In the genomic region with DNA sequence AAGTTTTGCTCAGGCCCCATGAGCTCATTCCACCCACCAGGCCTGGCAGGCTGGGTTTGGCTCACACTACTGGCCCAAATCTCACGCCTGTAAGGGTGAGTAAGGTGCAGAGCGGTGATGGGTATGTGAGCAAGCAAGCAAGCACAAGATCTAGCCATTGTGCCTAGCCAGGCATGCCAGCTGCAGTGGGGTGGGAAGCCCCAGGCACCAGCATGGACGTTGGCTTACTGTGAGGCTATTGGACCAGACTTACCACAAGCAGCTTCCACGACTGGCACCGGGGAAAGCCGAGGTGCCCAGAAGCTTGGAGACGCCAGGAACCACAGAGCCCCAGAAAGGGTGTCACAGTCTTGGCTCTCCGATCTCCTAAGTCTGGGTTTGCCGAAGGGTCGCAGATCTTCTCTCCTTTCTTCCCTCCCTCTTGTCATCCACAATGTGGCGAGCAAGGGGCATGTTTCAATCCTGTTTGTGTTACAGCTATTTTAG, we compare ENCODE assay signal across 24 cellular contexts.
A peak's percentile ranks its signal among the peaks of the same experiment; 100 is the strongest.
DNase-seq lines count a peak whose midpoint lies in the region; ATAC-seq and TF ChIP-seq lines count a peak whose summit lies in the region.
"Had no signal": no experiment of that assay in that cellular context is flagged by ENCODE, and none has a peak within 500 bp of the region (broad histone marks: within the 10 kb centered on the region; RNA-seq: fewer than 3 reads in every experiment).

No MANE protein-coding gene starts in this region.

- DNase-seq in NCI-H526 (lab: John Stamatoyannopoulos, UW) (peak; percentile 35 to 46), NCI-H526 treated with DMSO at 0.1 percent for 48 hours (lab: John Stamatoyannopoulos, UW) (no peak), MG63 (peak; percentile 95), SK-MEL-5 (ENCODE audit: low read depth, low spot score) (peak; percentile 26), stomach (peak; percentile 17), NCI-H524 (lab: John Stamatoyannopoulos, UW) (no peak), GM10266 (ENCODE audit: extremely low spot score) (no peak)
- DNase-seq: activated CD4-positive, alpha-beta T cell treated with anti-CD3 and anti-CD28 coated beads for 4 hours; activated naive CD4-positive, alpha-beta T cell treated with Interleukin-2 at 50 U/mL for 16 hours; activated T-cell treated with anti-CD3 and anti-CD28 coated beads, Interleukin-2, amount 50 U/mL, for 4 hours; AML-193; amygdala; colonic mucosa; effector memory CD4-positive, alpha-beta T cell; erythroblast; mammary epithelial cell; NCI-H510A treated with DMSO at 0.1 percent for 48 hours; stimulated activated CD8-positive, alpha-beta memory T cell treated with anti-CD3 and anti-CD28 coated beads, Interleukin-4, amount 100 ng/mL, for 48 hours; transverse colon had no signal

- H3K27me3 ChIP-seq in MG63 (no peaks in the 10 kb centered on the region), stomach (no peaks in the 10 kb centered on the region)
- H3K27me3 ChIP-seq: breast epithelium, colonic mucosa, heart left ventricle, neural progenitor cell, transverse colon had no signal

- in situ Hi-C loops in SK-MEL-5 (cut with HindIII; ENCODE audit: low pct_unique_long_range_greater_than_20kb, low sequenced_read_pairs), result no loop called here

- TF ChIP-seq POLR2A in stomach (IDR thresholded peaks at IDR 0.05), result no peak

- intact Hi-C loops in stomach (cut with DNase I; ENCODE audit: low total_unique reads), result no loop called here

- H3K4me1 ChIP-seq in stomach, result no peaks in the 10 kb centered on the region
- H3K4me1 ChIP-seq: breast epithelium, colonic mucosa, heart left ventricle, neural progenitor cell, transverse colon had no signal

- H3K9me3 ChIP-seq in MG63 (no peaks in the 10 kb centered on the region), stomach (peaks cover 0 to 38% (median 10%) of the 10 kb centered on the region in 4 donors)
- H3K9me3 ChIP-seq: breast epithelium, colonic mucosa, heart left ventricle, transverse colon had no signal

- ATAC-seq in HG02852 (IDR thresholded peaks at IDR 0.05; ENCODE audit: unreplicated experiment), result no peak
- ATAC-seq: activated T-cell treated with anti-CD3 and anti-CD28 coated beads, Interleukin-2, amount 50 U/mL, for 4 hours; heart left ventricle had no signal

- no peak for TF ChIP-seq CTCF in stomach (IDR thresholded peaks at IDR 0.05)
- TF ChIP-seq CTCF in GM10266 (IDR thresholded peaks at IDR 0.05; ENCODE audit: control insufficient read depth, insufficient read depth, low read depth, missing control alignments), result no peak

- peaks cover 5% of the 10 kb centered on the region; the same call in 1 of the 2 replicates for H3K36me3 ChIP-seq in MG63
- no peaks in the 10 kb centered on the region for H3K36me3 ChIP-seq in stomach
- H3K36me3 ChIP-seq: breast epithelium, colonic mucosa, heart left ventricle, neural progenitor cell, transverse colon had no signal

- H3K27ac ChIP-seq in stomach, result no peak overlapping the region
- H3K27ac ChIP-seq: breast epithelium, colonic mucosa, heart left ventricle, neural progenitor cell, RWPE1, transverse colon had no signal

- WGBS in stomach, 5 donors, result 83 to 92% (median 86%) methylated on average over 11 of the region's 11 CpGs

- H3K4me3 ChIP-seq in MG63, result peak overlapping the region; percentile 72
- H3K4me3 ChIP-seq in stomach, result no peak overlapping the region
- H3K4me3 ChIP-seq: breast epithelium, colonic mucosa, heart left ventricle, neural progenitor cell, transverse colon had no signal

- TF ChIP-seq EP300 in stomach (IDR thresholded peaks at IDR 0.05), result no peak

Comparison
In these comparisons a context has a peak if more than half of its experiments do, and no peak if none do; other contexts are left out.
1. DNase-seq: peak in NCI-H526 (2 of 2), MG63 (single experiment), SK-MEL-5 (single experiment) and stomach (single experiment); none in NCI-H526 treated with DMSO at 0.1 percent for 48 hours (single experiment), NCI-H524 (0 of 2) and GM10266 (single experiment).